1 cellular context compared by ENCODE assay signal in genomic region chr1:54861070-54861761, GRCh38.
A peak's percentile ranks its signal among the peaks of the same experiment; 100 is the strongest.
TF ChIP-seq lines count a peak whose summit lies in the region.

No MANE protein-coding gene starts in this region.

TF ChIP-seq in HepG2, 621 proteins besides CTCF, POLR2A, EP300 and RAD21 (continued from another document and continues in another):
- TF ChIP-seq HBP1 (CRISPR knock-in tag; IDR thresholded peaks at IDR 0.05; ENCODE audit: low read depth), result no peak
- no peak for TF ChIP-seq DR1 (CRISPR knock-in tag; IDR thresholded peaks at IDR 0.05)
- peak; percentile 71 for TF ChIP-seq HOXA3 (CRISPR knock-in tag; IDR thresholded peaks at IDR 0.05)
- no peak for TF ChIP-seq ZNF670 (CRISPR knock-in tag; IDR thresholded peaks at IDR 0.05; ENCODE audit: borderline replicate concordance)
- 0 out of 2 replicates have a peak, but pooled peaks have one; percentile 34 for TF ChIP-seq SAFB2 (CRISPR knock-in tag; IDR thresholded peaks at IDR 0.05; ENCODE audit: borderline replicate concordance, low read depth)
- peak; percentile 62 for TF ChIP-seq PITX1 (CRISPR knock-in tag; IDR thresholded peaks at IDR 0.05)
- peak; percentile 58; the same call in 1 of the 2 replicates for TF ChIP-seq ZMYM3 (CRISPR knock-in tag; IDR thresholded peaks at IDR 0.05)
- peak; percentile 82 for TF ChIP-seq ZSCAN9 (CRISPR knock-in tag; IDR thresholded peaks at IDR 0.05; ENCODE audit: borderline replicate concordance)
- TF ChIP-seq ZNF17 (CRISPR knock-in tag; IDR thresholded peaks at IDR 0.05), result no peak
- no peak for TF ChIP-seq GLMP (CRISPR knock-in tag; IDR thresholded peaks at IDR 0.05; ENCODE audit: borderline replicate concordance)
- no peak; the same call in 1 of the 2 replicates for TF ChIP-seq TGIF2 (CRISPR knock-in tag; IDR thresholded peaks at IDR 0.05)
- no peak for TF ChIP-seq KMT2A (CRISPR knock-in tag; IDR thresholded peaks at IDR 0.05)
- TF ChIP-seq SNAPC4 (CRISPR knock-in tag; IDR thresholded peaks at IDR 0.05), result 0 out of 2 replicates have a peak, but pooled peaks have one; percentile 45
- TF ChIP-seq ZNF652 (CRISPR knock-in tag; IDR thresholded peaks at IDR 0.05; ENCODE audit: borderline replicate concordance, low read depth), result no peak
- no peak for TF ChIP-seq ZNF274 (CRISPR knock-in tag; IDR thresholded peaks at IDR 0.05)
- no peak for TF ChIP-seq ZBTB1 (CRISPR knock-in tag; IDR thresholded peaks at IDR 0.05; ENCODE audit: borderline replicate concordance)
- peak; percentile 62; the same call in 1 of the 2 replicates for TF ChIP-seq CEBPB (IDR thresholded peaks at IDR 0.05; ENCODE audit: borderline replicate concordance, low read depth, low read length)
- no peak for TF ChIP-seq ZNF326 (CRISPR knock-in tag; IDR thresholded peaks at IDR 0.05; ENCODE audit: borderline replicate concordance)
- no peak for TF ChIP-seq MTF1 (CRISPR knock-in tag; IDR thresholded peaks at IDR 0.05)
- peak; percentile 86 for TF ChIP-seq FOXA3 (CRISPR knock-in tag; IDR thresholded peaks at IDR 0.05)
- no peak for TF ChIP-seq BORCS8-MEF2B (CRISPR knock-in tag; IDR thresholded peaks at IDR 0.05)
- TF ChIP-seq ZNF710 (CRISPR knock-in tag; IDR thresholded peaks at IDR 0.05; ENCODE audit: borderline replicate concordance), result 0 out of 2 replicates have a peak, but pooled peaks have one; percentile 83
- 0 out of 2 replicates have a peak, but pooled peaks have one; percentile 65 for TF ChIP-seq ZSCAN30 (CRISPR knock-in tag; IDR thresholded peaks at IDR 0.05)
- no peak for TF ChIP-seq TMF1 (CRISPR knock-in tag; IDR thresholded peaks at IDR 0.05; ENCODE audit: low read depth)
- no peak for TF ChIP-seq PAX8 (CRISPR knock-in tag; IDR thresholded peaks at IDR 0.05; ENCODE audit: borderline replicate concordance)
- peak; percentile 69 for TF ChIP-seq ZNF781 (CRISPR knock-in tag; IDR thresholded peaks at IDR 0.05; ENCODE audit: borderline replicate concordance, not compliant biosample characterization)
- no peak for TF ChIP-seq LRRFIP1 (CRISPR knock-in tag; conservative IDR thresholded peaks at IDR 0.05)
- TF ChIP-seq ZNF510 (CRISPR knock-in tag; IDR thresholded peaks at IDR 0.05; ENCODE audit: low read depth), result no peak
- peak; percentile 50 for TF ChIP-seq NR2C2 (CRISPR knock-in tag; IDR thresholded peaks at IDR 0.05; ENCODE audit: borderline replicate concordance)
- no peak for TF ChIP-seq HNRNPK (IDR thresholded peaks at IDR 0.05; ENCODE audit: low read depth, low read length, poor library complexity, severe bottlenecking)
- no peak for TF ChIP-seq XBP1 (CRISPR knock-in tag; IDR thresholded peaks at IDR 0.05)
- peak; percentile 33; the same call in 1 of the 2 replicates for TF ChIP-seq HOMEZ (CRISPR knock-in tag; IDR thresholded peaks at IDR 0.05; ENCODE audit: low read depth)
- no peak for TF ChIP-seq TIGD3 (CRISPR knock-in tag; IDR thresholded peaks at IDR 0.05; ENCODE audit: borderline replicate concordance)
- TF ChIP-seq ZBTB49 (CRISPR knock-in tag; IDR thresholded peaks at IDR 0.05; ENCODE audit: borderline replicate concordance), result no peak
- TF ChIP-seq TEAD3 (CRISPR knock-in tag; optimal IDR thresholded peaks at IDR 0.05; ENCODE audit: borderline replicate concordance), result peak; percentile 98
- 0 out of 2 replicates have a peak, but pooled peaks have one; percentile 26 for TF ChIP-seq HIC2 (CRISPR knock-in tag; IDR thresholded peaks at IDR 0.05; ENCODE audit: low read depth)
- TF ChIP-seq ZMAT5 (CRISPR knock-in tag; IDR thresholded peaks at IDR 0.05; ENCODE audit: borderline replicate concordance, low read depth), result no peak
- peak; percentile 65 for TF ChIP-seq RBM22 (optimal IDR thresholded peaks at IDR 0.05; ENCODE audit: low read length)
- TF ChIP-seq ZNF12 (CRISPR knock-in tag; IDR thresholded peaks at IDR 0.05), result no peak; the same call in 1 of the 2 replicates
- TF ChIP-seq ZNF333 (CRISPR knock-in tag; IDR thresholded peaks at IDR 0.05; ENCODE audit: borderline replicate concordance), result no peak
- no peak for TF ChIP-seq ZNF614 (CRISPR knock-in tag; IDR thresholded peaks at IDR 0.05; ENCODE audit: borderline replicate concordance)
- TF ChIP-seq CHD4 (IDR thresholded peaks at IDR 0.05; ENCODE audit: borderline replicate concordance, low read length), result no peak
